In genomic region chr7:113421696-113422330, GRCh38 we compare ENCODE assay signal across 8 cellular contexts.
DNase-seq lines count a peak whose midpoint lies in the region; ATAC-seq and TF ChIP-seq lines count a peak whose summit lies in the region.

No MANE protein-coding gene starts in this region.

- no peaks in the 10 kb centered on the region for H3K9me3 ChIP-seq in GM23248 (ENCODE audit: low read depth)
- no peaks in the 10 kb centered on the region for H3K9me3 ChIP-seq in PC-9 (ENCODE audit: insufficient read depth, low read depth)

- H2AFZ ChIP-seq in GM23248 (peak overlapping the region; percentile 54), KMS-11 (ENCODE audit: low read depth) (peak overlapping the region; percentile 81), PC-9 (no peak overlapping the region)

- H3K4me1 Mint-ChIP-seq in nephron progenitor cell: no peaks in the 10 kb centered on the region

- no peaks in the 10 kb centered on the region for H3K36me3 Mint-ChIP-seq in nephron progenitor cell (ENCODE audit: low read depth)

- no peak overlapping the region for H3K27ac ChIP-seq in GM23248
- no peak overlapping the region for H3K27ac ChIP-seq in KMS-11
- no peak overlapping the region for H3K27ac ChIP-seq in PC-9

- 20 to 22% methylated on average over 4 of the region's 4 CpGs for WGBS in GM23248 (ENCODE audit: low coverage in 1 of 2, low lambda C conversion rate in 2 of 2, missing lambda C conversion rate in 2 of 2), 2 experiments

- DNase-seq in Daoy (ENCODE audit: low read depth): peak; percentile 67
- peak; percentile 91 for DNase-seq in GM23248
- DNase-seq in PC-9: peak; percentile 63 to 65
- peak; percentile 57 for DNase-seq in activated T-cell treated with anti-CD3 and anti-CD28 coated beads, Interleukin-2, amount 50 U/mL, for 1 hour
- DNase-seq in fibroblast of gingiva (ENCODE audit: low read depth): peak; percentile 67
- DNase-seq in nephron progenitor cell: peak; percentile 80
- DNase-seq in stimulated activated naive CD8-positive, alpha-beta T cell treated with anti-CD3 and anti-CD28 coated beads, Interleukin-15, Interleukin-2, amounts not matched to agents 100 U/mL and 50 U/mL, for 24 hours: peak; percentile 80

- H3K4me1 ChIP-seq in GM23248 (ENCODE audit: insufficient read depth) (no peaks in the 10 kb centered on the region), KMS-11 (ENCODE audit: low read depth, poor library complexity, severe bottlenecking) (peaks cover 5% of the 10 kb centered on the region), PC-9 (replicated peaks; ENCODE audit: insufficient read depth) (no peaks in the 10 kb centered on the region)

- H3K79me2 ChIP-seq in GM23248 (ENCODE audit: insufficient read depth) (no peaks in the 10 kb centered on the region), KMS-11 (ENCODE audit: insufficient read depth, low read depth) (no peaks in the 10 kb centered on the region), PC-9 (ENCODE audit: low read depth) (no peaks in the 10 kb centered on the region)

- H3K4me2 ChIP-seq in GM23248 (ENCODE audit: unreplicated experiment) (no peak overlapping the region), KMS-11 (no peak overlapping the region; the same call in 1 of the 2 replicates), PC-9 (no peak overlapping the region)

- BruUV-seq in PC-9 (replicated peaks; lab: Mats Ljungman, UMichigan): no TSS peak

- no peak overlapping the region for H3K4me3 ChIP-seq in GM23248
- H3K4me3 ChIP-seq in KMS-11 (IDR thresholded peaks at IDR 0.05; ENCODE audit: insufficient read depth, low read depth, low read length): no peak overlapping the region
- H3K4me3 ChIP-seq in PC-9: no peak overlapping the region

- H3K36me3 ChIP-seq in GM23248 (ENCODE audit: low read depth): no peaks in the 10 kb centered on the region
- no peaks in the 10 kb centered on the region for H3K36me3 ChIP-seq in KMS-11 (ENCODE audit: insufficient read depth)
- no peaks in the 10 kb centered on the region for H3K36me3 ChIP-seq in PC-9 (ENCODE audit: low read depth)

- peak; percentile 93 for ATAC-seq in stimulated activated naive CD8-positive, alpha-beta T cell treated with anti-CD3 and anti-CD28 coated beads, Interleukin-15, Interleukin-2, amounts not matched to agents 100 U/mL and 50 U/mL, for 24 hours

- no peaks in the 10 kb centered on the region for H3K9me3 Mint-ChIP-seq in nephron progenitor cell

- CTCF ChIA-PET in PC-9 (lab: Charles Lee): interaction anchor here (1.5 kb wide), 1 partner anchor 262 kb away, joined by 7 read pairs; no protein-coding TSS in a partner anchor

- POLR2A ChIA-PET in PC-9 (lab: Charles Lee; ENCODE audit: unreplicated experiment): no interaction called here

- H3K27me3 ChIP-seq in GM23248 (replicated peaks; ENCODE audit: insufficient read depth) (no peaks in the 10 kb centered on the region; the same call in 1 of the 2 replicates), KMS-11 (ENCODE audit: insufficient read depth, low read depth) (no peaks in the 10 kb centered on the region), PC-9 (ENCODE audit: insufficient read depth, low read depth) (no peaks in the 10 kb centered on the region)

- H3K9ac ChIP-seq in GM23248 (no peak overlapping the region), KMS-11 (no peak overlapping the region)

- TF ChIP-seq CTCF in KMS-11 (conservative IDR thresholded peaks at IDR 0.05; ENCODE audit: low read depth, low read length) (peak; percentile 97), PC-9 (conservative IDR thresholded peaks at IDR 0.05) (peak; percentile 83), nephron progenitor cell (IDR thresholded peaks at IDR 0.05) (peak; percentile 75)

- H3K27me3 Mint-ChIP-seq in nephron progenitor cell (ENCODE audit: low read depth, poor library complexity): peaks cover 2% of the 10 kb centered on the region

- H3F3A ChIP-seq in GM23248 (ENCODE audit: insufficient read depth) (no peaks in the 10 kb centered on the region), PC-9 (ENCODE audit: insufficient read depth, low read depth) (no peaks in the 10 kb centered on the region)

- H4K20me1 ChIP-seq in GM23248 (ENCODE audit: insufficient read depth): no peaks in the 10 kb centered on the region
- H4K20me1 ChIP-seq in KMS-11 (ENCODE audit: insufficient read depth): no peaks in the 10 kb centered on the region
- no peaks in the 10 kb centered on the region for H4K20me1 ChIP-seq in PC-9 (ENCODE audit: insufficient read depth)

- in situ Hi-C loops in GM23248 (cut with MboI): loop anchor here (25.0 kb wide), 1 partner anchor 885 kb away; no protein-coding TSS in a partner anchor

- intact Hi-C loops in PC-9 (cut with micrococcal nuclease; ENCODE audit: unreplicated experiment): loop anchor here (1.0 to 5.0 kb wide), 6 partner anchors 263 to 1681 kb away; no protein-coding TSS in a partner anchor

- no peaks in the 10 kb centered on the region for H3K9me2 ChIP-seq in GM23248 (ENCODE audit: insufficient read depth)
- H3K9me2 ChIP-seq in PC-9 (ENCODE audit: insufficient read depth): no peaks in the 10 kb centered on the region

- H3K27ac Mint-ChIP-seq in nephron progenitor cell: no peak overlapping the region

- H3K4me3 Mint-ChIP-seq in nephron progenitor cell: no peak overlapping the region
